ENCODE assay signal across 21 cellular contexts in the genomic region with DNA sequence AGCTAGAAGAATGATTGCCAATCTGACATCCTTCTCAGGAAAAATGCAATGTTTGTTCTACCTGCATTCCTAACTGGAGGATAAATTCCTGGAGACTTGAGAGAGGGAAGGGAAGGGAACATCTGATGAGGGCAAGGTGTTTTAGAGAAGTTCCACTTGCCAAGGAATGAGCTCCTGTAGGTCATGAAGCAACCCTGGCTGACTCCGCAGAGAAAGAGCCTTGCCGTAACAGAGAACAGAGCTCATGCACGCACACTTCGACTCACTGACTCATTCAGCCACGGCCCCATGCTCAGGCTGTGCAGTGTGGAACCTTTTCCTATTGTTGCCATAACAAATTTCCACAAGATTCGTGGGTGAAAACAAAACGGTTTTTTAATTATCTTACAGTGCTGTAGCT. TPM values are rescaled to one million over a fixed set of nuclear protein-coding genes. Genes with fewer than 3 reads are reported as not detected.
"Had no signal": no experiment of that assay in that cellular context is flagged by ENCODE, and none has a peak within 500 bp of the region (broad histone marks: within the 10 kb centered on the region; RNA-seq: fewer than 3 reads in every experiment).

No MANE protein-coding gene starts in this region.

RNA-seq across cellular contexts. Expression of a gene that starts 9.3 kb away (rescaled TPM):
- total RNA-seq: activated CD4-positive, alpha-beta memory T cell treated with anti-CD3 and anti-CD28 coated beads for 36 hours; activated CD4-positive, alpha-beta T cell treated with anti-CD3 and anti-CD28 coated beads for 36 hours; activated CD4-positive, alpha-beta T cell treated with anti-CD3 and anti-CD28 coated beads, Interleukin-2, amount 10 ng/mL, durations not matched to agents 24 days and 14 days; activated CD8-positive, alpha-beta T cell treated with anti-CD3 and anti-CD28 coated beads, Interleukin-2, amount 10 ng/mL, durations not matched to agents 7 days and 5 days; activated naive CD4-positive, alpha-beta T cell treated with anti-CD3 and anti-CD28 coated beads for 36 hours; activated naive CD8-positive, alpha-beta T cell treated with anti-CD3 and anti-CD28 coated beads for 36 hours; activated T-helper 1 cell treated with anti-CD3 and anti-CD28 coated beads, Interleukin-12 subunit alpha, Interleukin-12 subunit beta, Interleukin-2, Interleukin-4 antibody, amounts not matched to agents 30 ng/mL and 10 ng/mL and 1 ng/mL, durations not matched to agents 14 hours and 24 hours and 36 hours; activated T-helper 2 cell treated with anti-CD3 and anti-CD28 coated beads, Interferon-gamma antibody, Interleukin-2, Interleukin-4, amounts not matched to agents 10 μg/mL and 5 μg/mL and 100 μg/mL, durations not matched to agents 14 hours and 24 hours and 36 hours; adrenal gland; aorta; body of pancreas; chondrocyte; dermis microvascular lymphatic vessel endothelial cell; endothelial cell of umbilical vein; esophagus squamous epithelium; fibroblast of lung; fibroblast of villous mesenchyme; gastroesophageal sphincter; glomerular endothelial cell; hepatocyte; T-helper 2 cell treated with Interferon-gamma antibody and Interleukin-4, amounts not matched to agents 100 ng/mL and 5 ng/mL, for 36 hours had no signal

RNA-seq across cellular contexts. Expression of a gene that starts 24.5 kb away (rescaled TPM):
- total RNA-seq: activated CD4-positive, alpha-beta memory T cell treated with anti-CD3 and anti-CD28 coated beads for 36 hours; activated CD4-positive, alpha-beta T cell treated with anti-CD3 and anti-CD28 coated beads for 36 hours; activated CD4-positive, alpha-beta T cell treated with anti-CD3 and anti-CD28 coated beads, Interleukin-2, amount 10 ng/mL, durations not matched to agents 24 days and 14 days; activated CD8-positive, alpha-beta T cell treated with anti-CD3 and anti-CD28 coated beads, Interleukin-2, amount 10 ng/mL, durations not matched to agents 7 days and 5 days; activated naive CD4-positive, alpha-beta T cell treated with anti-CD3 and anti-CD28 coated beads for 36 hours; activated naive CD8-positive, alpha-beta T cell treated with anti-CD3 and anti-CD28 coated beads for 36 hours; activated T-helper 2 cell treated with anti-CD3 and anti-CD28 coated beads, Interferon-gamma antibody, Interleukin-2, Interleukin-4, amounts not matched to agents 10 μg/mL and 5 μg/mL and 100 μg/mL, durations not matched to agents 14 hours and 24 hours and 36 hours; aorta; body of pancreas; chondrocyte; dermis microvascular lymphatic vessel endothelial cell; endothelial cell of umbilical vein; esophagus squamous epithelium; fibroblast of lung; fibroblast of villous mesenchyme; gastroesophageal sphincter; hepatocyte; T-helper 2 cell treated with Interferon-gamma antibody and Interleukin-4, amounts not matched to agents 100 ng/mL and 5 ng/mL, for 36 hours had no signal

RNA-seq across cellular contexts. Expression of a gene that starts 37.4 kb away (rescaled TPM):
- total RNA-seq: activated CD4-positive, alpha-beta memory T cell treated with anti-CD3 and anti-CD28 coated beads for 36 hours; activated CD4-positive, alpha-beta T cell treated with anti-CD3 and anti-CD28 coated beads for 36 hours; activated CD4-positive, alpha-beta T cell treated with anti-CD3 and anti-CD28 coated beads, Interleukin-2, amount 10 ng/mL, durations not matched to agents 24 days and 14 days; activated naive CD4-positive, alpha-beta T cell treated with anti-CD3 and anti-CD28 coated beads for 36 hours; activated naive CD8-positive, alpha-beta T cell treated with anti-CD3 and anti-CD28 coated beads for 36 hours; activated T-helper 1 cell treated with anti-CD3 and anti-CD28 coated beads, Interleukin-12 subunit alpha, Interleukin-12 subunit beta, Interleukin-2, Interleukin-4 antibody, amounts not matched to agents 30 ng/mL and 10 ng/mL and 1 ng/mL, durations not matched to agents 14 hours and 24 hours and 36 hours; activated T-helper 2 cell treated with anti-CD3 and anti-CD28 coated beads, Interferon-gamma antibody, Interleukin-2, Interleukin-4, amounts not matched to agents 10 μg/mL and 5 μg/mL and 100 μg/mL, durations not matched to agents 14 hours and 24 hours and 36 hours; aorta; body of pancreas; chondrocyte; dermis microvascular lymphatic vessel endothelial cell; endothelial cell of umbilical vein; esophagus squamous epithelium; fibroblast of lung; fibroblast of villous mesenchyme; glomerular endothelial cell; hepatocyte; T-helper 2 cell treated with Interferon-gamma antibody and Interleukin-4, amounts not matched to agents 100 ng/mL and 5 ng/mL, for 36 hours had no signal

RNA-seq across cellular contexts. Expression of a gene that starts 40.6 kb away (rescaled TPM):
- total RNA-seq: activated CD4-positive, alpha-beta memory T cell treated with anti-CD3 and anti-CD28 coated beads for 36 hours; activated CD4-positive, alpha-beta T cell treated with anti-CD3 and anti-CD28 coated beads for 36 hours; activated CD4-positive, alpha-beta T cell treated with anti-CD3 and anti-CD28 coated beads, Interleukin-2, amount 10 ng/mL, durations not matched to agents 24 days and 14 days; activated naive CD4-positive, alpha-beta T cell treated with anti-CD3 and anti-CD28 coated beads for 36 hours; activated naive CD8-positive, alpha-beta T cell treated with anti-CD3 and anti-CD28 coated beads for 36 hours; activated T-helper 1 cell treated with anti-CD3 and anti-CD28 coated beads, Interleukin-12 subunit alpha, Interleukin-12 subunit beta, Interleukin-2, Interleukin-4 antibody, amounts not matched to agents 30 ng/mL and 10 ng/mL and 1 ng/mL, durations not matched to agents 14 hours and 24 hours and 36 hours; activated T-helper 2 cell treated with anti-CD3 and anti-CD28 coated beads, Interferon-gamma antibody, Interleukin-2, Interleukin-4, amounts not matched to agents 10 μg/mL and 5 μg/mL and 100 μg/mL, durations not matched to agents 14 hours and 24 hours and 36 hours; aorta; body of pancreas; chondrocyte; dermis microvascular lymphatic vessel endothelial cell; endothelial cell of umbilical vein; esophagus squamous epithelium; fibroblast of lung; fibroblast of villous mesenchyme; glomerular endothelial cell; hepatocyte had no signal

RNA-seq across cellular contexts. Expression of a gene that starts 53.6 kb away (rescaled TPM):
- total RNA-seq: activated CD4-positive, alpha-beta memory T cell treated with anti-CD3 and anti-CD28 coated beads for 36 hours; activated CD4-positive, alpha-beta T cell treated with anti-CD3 and anti-CD28 coated beads, Interleukin-2, amount 10 ng/mL, durations not matched to agents 24 days and 14 days; activated naive CD4-positive, alpha-beta T cell treated with anti-CD3 and anti-CD28 coated beads for 36 hours; activated T-helper 1 cell treated with anti-CD3 and anti-CD28 coated beads, Interleukin-12 subunit alpha, Interleukin-12 subunit beta, Interleukin-2, Interleukin-4 antibody, amounts not matched to agents 30 ng/mL and 10 ng/mL and 1 ng/mL, durations not matched to agents 14 hours and 24 hours and 36 hours; activated T-helper 2 cell treated with anti-CD3 and anti-CD28 coated beads, Interferon-gamma antibody, Interleukin-2, Interleukin-4, amounts not matched to agents 10 μg/mL and 5 μg/mL and 100 μg/mL, durations not matched to agents 14 hours and 24 hours and 36 hours; adrenal gland; aorta; body of pancreas; chondrocyte; dermis microvascular lymphatic vessel endothelial cell; endothelial cell of umbilical vein; esophagus squamous epithelium; fibroblast of lung; fibroblast of villous mesenchyme; gastroesophageal sphincter; glomerular endothelial cell; hepatocyte; T-helper 2 cell treated with Interferon-gamma antibody and Interleukin-4, amounts not matched to agents 100 ng/mL and 5 ng/mL, for 36 hours had no signal
